31 cellular contexts compared by ENCODE assay signal in the genomic region with DNA sequence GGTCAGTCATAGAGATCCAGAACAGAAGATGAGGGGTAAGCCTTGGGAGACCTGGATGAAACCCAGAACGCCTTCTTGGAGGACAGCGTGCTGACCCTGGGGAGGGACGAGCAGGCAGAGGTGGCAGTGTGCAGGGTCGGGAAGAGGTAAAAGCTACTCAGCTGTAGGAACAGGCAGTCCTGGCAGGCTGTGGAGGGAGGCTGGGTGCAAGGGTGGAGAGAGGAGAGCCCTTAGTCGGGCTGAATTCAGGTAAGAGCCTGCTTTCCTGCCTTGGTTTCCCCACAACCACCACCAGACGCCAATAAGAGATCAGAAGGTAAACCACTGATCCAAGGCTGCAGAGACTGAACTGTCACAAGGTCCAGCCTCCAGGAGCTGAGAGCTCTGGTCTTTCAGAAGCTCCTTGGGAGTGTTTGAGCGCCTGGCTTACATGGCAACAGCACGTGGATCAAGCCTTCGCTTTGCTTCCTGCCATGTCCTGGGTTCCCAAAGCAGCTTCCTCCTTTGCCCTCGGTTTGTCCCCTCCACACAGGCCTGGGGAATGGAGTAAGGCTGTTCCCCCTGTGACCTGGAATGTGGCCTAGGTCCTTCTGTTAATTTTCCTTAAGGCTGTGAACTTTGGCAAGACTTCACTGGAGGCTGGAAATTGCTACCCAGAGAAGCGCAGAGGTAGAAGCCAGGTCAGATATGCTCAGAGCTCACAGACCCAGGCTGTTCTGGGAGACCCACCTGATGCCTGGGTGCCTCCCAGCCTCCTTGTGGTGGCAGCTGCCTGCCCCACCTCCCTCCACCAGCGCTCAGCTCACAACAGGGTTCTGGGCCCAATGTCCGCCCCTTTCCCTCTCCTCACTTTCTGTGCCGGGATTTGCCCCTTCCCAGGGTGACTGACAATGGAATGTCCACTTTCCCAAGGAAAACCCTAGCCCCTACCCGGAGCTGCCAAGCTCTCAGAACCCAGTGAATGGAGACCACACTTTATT. TPM values are rescaled to one million over a fixed set of nuclear protein-coding genes. Genes with fewer than 3 reads are reported as not detected.
DNase-seq lines count a peak whose midpoint lies in the region; ATAC-seq, FAIRE-seq and TF ChIP-seq lines count a peak whose summit lies in the region.
"Had no signal": no experiment of that assay in that cellular context is flagged by ENCODE, and none has a peak within 500 bp of the region (broad histone marks: within the 10 kb centered on the region; RNA-seq: fewer than 3 reads in every experiment).

No MANE protein-coding gene starts in this region.

- in situ Hi-C loops in Panc1 (cut with HindIII; ENCODE audit: low pct_unique_long_range_greater_than_20kb, low sequenced_read_pairs) = no loop called here

- 72 to 83% (median 80%) methylated on average over 13 to 15 of the region's 15 CpGs for WGBS in spleen, 5 donors

- FAIRE-seq in endothelial cell of umbilical vein (lab: Jason Lieb, UNC) = no peak
- FAIRE-seq: GM12891, keratinocyte had no signal

- H2AFZ ChIP-seq in endothelial cell of umbilical vein (ENCODE audit: low read depth, low read length) = no peak overlapping the region

- H3K79me2 ChIP-seq in endothelial cell of umbilical vein (ENCODE audit: control insufficient read depth, insufficient read depth, low read length) = no peaks in the 10 kb centered on the region

- H3K36me3 ChIP-seq in HEK293 (ENCODE audit: control insufficient read depth in 2 of 2, insufficient read depth in 1 of 2, low read length in 2 of 2) (peaks cover 0 to 5% of the 10 kb centered on the region in 2 experiments; a peak in 1 of 3 replicates), Panc1 (ENCODE audit: control insufficient read depth, insufficient read depth, low read length) (peaks cover 2% of the 10 kb centered on the region; the same call in 1 of the 2 replicates), endothelial cell of umbilical vein (ENCODE audit: control insufficient read depth in 2 of 2, extremely low read depth in 1 of 2, insufficient read depth in 2 of 2, low read length in 2 of 2) (peaks cover 0 to 16% of the 10 kb centered on the region in 2 experiments), spleen (peaks cover 0 to 28% (median 12%) of the 10 kb centered on the region in 6 donors)
- H3K36me3 ChIP-seq: BLaER1 treated with 17β-estradiol and CSF1 and Interleukin-3, amounts not matched to agents 10 nM and 100 nM; vagina had no signal

- no peak for TF ChIP-seq POLR2A in endothelial cell of umbilical vein (IDR thresholded peaks at IDR 0.05; ENCODE audit: low read depth, low read length)
- no peak for TF ChIP-seq POLR2A in spleen (IDR thresholded peaks at IDR 0.05)

- no peak overlapping the region for H3K9ac ChIP-seq in endothelial cell of umbilical vein (replicated peaks; ENCODE audit: extremely low read depth, insufficient read depth, low read length)
- H3K9ac ChIP-seq: BLaER1 treated with 17β-estradiol and CSF1 and Interleukin-3, amounts not matched to agents 10 nM and 100 nM had no signal

- 0 out of 2 replicates have a peak, but pooled peaks cover 2% of the 10 kb centered on the region for H3K4me1 ChIP-seq in HEK293 (ENCODE audit: control insufficient read depth, insufficient read depth, low read length)
- peaks cover 36% of the 10 kb centered on the region for H3K4me1 ChIP-seq in Panc1 (ENCODE audit: control insufficient read depth, insufficient read depth, low read length)
- peaks cover 10% of the 10 kb centered on the region for H3K4me1 ChIP-seq in endothelial cell of umbilical vein (ENCODE audit: control insufficient read depth, extremely low read depth, insufficient read depth, low read length)
- peaks cover 5 to 25% (median 19%) of the 10 kb centered on the region in 6 donors for H3K4me1 ChIP-seq in spleen

- BruUV-seq in Panc1 (replicated peaks; lab: Mats Ljungman, UMichigan) (no TSS peak), endothelial cell of umbilical vein (replicated peaks; lab: Mats Ljungman, UMichigan) (no TSS peak)

- intact Hi-C loops in Panc1 (cut with micrococcal nuclease; ENCODE audit: unreplicated experiment) = no loop called here
- intact Hi-C loops in endothelial cell of umbilical vein (cut with micrococcal nuclease) = no loop called here
- intact Hi-C loops in spleen (cut with DNase I; ENCODE audit: low total_unique reads) = no loop called here

- H4K20me1 ChIP-seq in endothelial cell of umbilical vein (replicated peaks; ENCODE audit: control insufficient read depth, extremely low read depth, insufficient read depth, low read length) = no peaks in the 10 kb centered on the region

- ATAC-seq in Panc1 = no peak
- ATAC-seq: effector memory CD8-positive, alpha-beta T cell; esophagus mucosa; stimulated activated naive CD8-positive, alpha-beta T cell treated with anti-CD3 and anti-CD28 coated beads, Interleukin-15, amount 100 ng/mL, for 72 hours had no signal

- H3K9me3 ChIP-seq in HEK293 (ENCODE audit: control insufficient read depth, insufficient read depth, low read depth, low read length) (no peaks in the 10 kb centered on the region), Panc1 (ENCODE audit: control insufficient read depth, insufficient read depth, low read depth, low read length) (no peaks in the 10 kb centered on the region), endothelial cell of umbilical vein (replicated peaks; ENCODE audit: control insufficient read depth, insufficient read depth, low read length) (no peaks in the 10 kb centered on the region), spleen (no peaks in the 10 kb centered on the region)
- H3K9me3 ChIP-seq: BLaER1 treated with 17β-estradiol and CSF1 and Interleukin-3, amounts not matched to agents 10 nM and 100 nM; left ventricle myocardium inferior; Peyer's patch; vagina had no signal

- H3K27ac ChIP-seq in HEK293 (ENCODE audit: extremely low read depth, low read depth, low read length) = no peak overlapping the region
- H3K27ac ChIP-seq in Panc1 (ENCODE audit: low read length) = peak overlapping the region; percentile 41
- H3K27ac ChIP-seq in endothelial cell of umbilical vein (ENCODE audit: insufficient read depth, low read depth, low read length) = no peak overlapping the region
- no peak overlapping the region for H3K27ac ChIP-seq in spleen
- H3K27ac ChIP-seq: BLaER1 treated with 17β-estradiol and CSF1 and Interleukin-3, amounts not matched to agents 10 nM and 100 nM; left ventricle myocardium inferior; Peyer's patch; skin epidermis; vagina had no signal

- CTCF ChIA-PET in HEK293 (lab: Yijun Ruan, JAX) = interaction anchor here (0.5 to 5.3 kb wide), 12 partner anchors 10 to 206 kb away, joined by 3 to 101 read pairs (median 5); no protein-coding TSS in a partner anchor
- CTCF ChIA-PET in Panc1 (lab: Charles Lee) = interaction anchor here (0.5 to 1.0 kb wide), 2 partner anchors 11 to 17 kb away, joined by 3 to 4 read pairs; no protein-coding TSS in a partner anchor
- CTCF ChIA-PET in endothelial cell of umbilical vein (lab: Charles Lee) = interaction anchor here (0.9 to 5.4 kb wide), 6 partner anchors 12 to 207 kb away, joined by 3 to 101 read pairs (median 24); a partner anchor contains a TSS

- no peak overlapping the region for H3K4me2 ChIP-seq in endothelial cell of umbilical vein (ENCODE audit: insufficient read depth, low read length)
- H3K4me2 ChIP-seq: BLaER1 treated with 17β-estradiol and CSF1 and Interleukin-3, amounts not matched to agents 10 nM and 100 nM had no signal

- no peak for DNase-seq in Panc1 (ENCODE audit: low read depth, low spot score)
- no peak for DNase-seq in endothelial cell of umbilical vein (ENCODE audit: low read depth, low spot score)
- DNase-seq in spleen = peak; percentile 67
- no peak for DNase-seq in NCI-H2227 treated with DMSO at 0.1 percent for 48 hours (lab: John Stamatoyannopoulos, UW)
- no peak for DNase-seq in DMS79 (lab: John Stamatoyannopoulos, UW)
- DNase-seq in retina = no peak
- DNase-seq: activated B cell treated with CpG ODN at 0.5 μM for 24 hours; activated CD4-positive, alpha-beta T cell treated with anti-CD3 and anti-CD28 coated beads, Interleukin-2, amount 50 U/mL, for 1 hour; activated effector memory CD4-positive, alpha-beta T cell treated with anti-CD3 and anti-CD28 coated beads, Interleukin-2, amount 50 U/mL, for 16 hours; activated T-cell treated with anti-CD3 and anti-CD28 coated beads, Interleukin-2, amount 50 U/mL, for 24 hours; DMS153; effector memory CD8-positive, alpha-beta T cell; Karpas-422; left ventricle myocardium inferior; midbrain; MV-4-11; naive B cell; NCI-H1436; NCI-H2081; NCI-H226; NCI-H69; occipital lobe; stimulated activated naive CD8-positive, alpha-beta T cell treated with anti-CD3 and anti-CD28 coated beads, Interleukin-15, amount 100 ng/mL, for 72 hours had no signal

- H3K27me3 ChIP-seq in Panc1 (ENCODE audit: control insufficient read depth, insufficient read depth, low read length) (no peaks in the 10 kb centered on the region), endothelial cell of umbilical vein (ENCODE audit: control insufficient read depth in 2 of 2, insufficient read depth in 2 of 2, low read length in 2 of 2) (no peaks in the 10 kb centered on the region), spleen (replicated peaks in 1 of 7) (no peaks in the 10 kb centered on the region)
- H3K27me3 ChIP-seq: BLaER1 treated with 17β-estradiol and CSF1 and Interleukin-3, amounts not matched to agents 10 nM and 100 nM; Peyer's patch; vagina had no signal

- H3K9me1 ChIP-seq in endothelial cell of umbilical vein (replicated peaks; ENCODE audit: control insufficient read depth, extremely low read depth, insufficient read depth, low read length) = no peaks in the 10 kb centered on the region

- dilution Hi-C loops in endothelial cell of umbilical vein (cut with MboI; ENCODE audit: extremely low pct_ligation_motif_present, low sequenced_read_pairs) = no loop called here

- TF ChIP-seq CTCF in HEK293 (tag by site-specific recombination; IDR thresholded peaks at IDR 0.05) (no peak), Panc1 (IDR thresholded peaks at IDR 0.05) (no peak), endothelial cell of umbilical vein (IDR thresholded peaks at IDR 0.05; ENCODE audit: extremely low read depth in 1 of 2, insufficient read depth in 1 of 2, low read depth in 1 of 2, low read length in 2 of 2) (no peak), spleen (IDR thresholded peaks at IDR 0.05 in 8 of 11, conservative IDR thresholded peaks at IDR 0.05 in 3 of 11) (no peak)

- H3K4me3 ChIP-seq in HEK293 (ENCODE audit: low read depth, low read length) (no peak overlapping the region), Panc1 (ENCODE audit: low read depth in 2 of 2, low read length in 2 of 2) (no peak overlapping the region), endothelial cell of umbilical vein (replicated peaks in 1 of 3; ENCODE audit: insufficient read depth in 1 of 3, low read depth in 1 of 3, low read length in 3 of 3) (no peak overlapping the region), spleen (no peak overlapping the region)
- H3K4me3 ChIP-seq: BLaER1 treated with 17β-estradiol and CSF1 and Interleukin-3, amounts not matched to agents 10 nM and 100 nM; left ventricle myocardium inferior; Peyer's patch; skin epidermis; vagina had no signal

- POLR2A ChIA-PET in HEK293 (lab: Yijun Ruan, JAX) (no interaction called here), Panc1 (lab: Charles Lee) (no interaction called here), endothelial cell of umbilical vein (lab: Charles Lee) (no interaction called here)

RNA-seq across cellular contexts. Expression of a gene that starts 3.9 kb away (rescaled TPM):
- total RNA-seq in Panc1 (2021; ENCODE audit: unreplicated experiment) = 46.0 TPM
- 79.3 TPM for polyA plus RNA-seq in Panc1 (2012; ENCODE audit: insufficient read length)
- total RNA-seq in endothelial cell of umbilical vein = 17.4 and 21.3 TPM in 2 replicates
- polyA plus RNA-seq in endothelial cell of umbilical vein = 114 and 142 TPM in 2 replicates
- 55.0 and 58.8 TPM in 2 replicates for polyA plus RNA-seq in endothelial cell of umbilical vein (2011; cell fraction: cytosol; rRNA removed)
- 35.9 and 46.0 TPM in 2 replicates for polyA plus RNA-seq in endothelial cell of umbilical vein (2011; cell fraction: nucleus; rRNA removed)
- 18.9 and 24.0 TPM in 2 replicates for polyA plus RNA-seq in endothelial cell of umbilical vein (2012)
- polyA minus RNA-seq in endothelial cell of umbilical vein = 45.9 and 79.9 TPM in 2 replicates
- 43.0 TPM for polyA minus RNA-seq in endothelial cell of umbilical vein (2011; cell fraction: cytosol; rRNA and poly(A)+ RNA removed)
- polyA minus RNA-seq in endothelial cell of umbilical vein (2011; cell fraction: nucleus; rRNA and poly(A)+ RNA removed) = 26.8 and 33.9 TPM in 2 replicates
- total RNA-seq in spleen = 10 to 100 TPM; 22.9 to 41.5 (median 26.1) TPM
- polyA plus RNA-seq in spleen = 10 to 100 TPM in 1 of 3 donors, 1 to 10 TPM in 2; 8.7 to 16.9 (median 9.5) TPM

RNA-seq across cellular contexts. Expression of a gene that starts 35.4 kb away (rescaled TPM):
- total RNA-seq in Panc1 (2021; ENCODE audit: unreplicated experiment) (439 TPM), endothelial cell of umbilical vein (93.8 and 112 TPM in 2 replicates), spleen (10 to 100 TPM; 22.7 to 52.3 (median 41.1) TPM)
- polyA plus RNA-seq in Panc1 (2012; ENCODE audit: insufficient read length) = 291 TPM
- polyA plus RNA-seq in endothelial cell of umbilical vein (92.7 and 129 TPM in 2 replicates), spleen (10 to 100 TPM in 1 of 3 donors, 1 to 10 TPM in 2; 5.5 to 16.6 (median 8.1) TPM)
- 83.9 and 91.8 TPM in 2 replicates for polyA plus RNA-seq in endothelial cell of umbilical vein (2011; cell fraction: cytosol; rRNA removed)
- polyA plus RNA-seq in endothelial cell of umbilical vein (2011; cell fraction: nucleus; rRNA removed) = 131 and 165 TPM in 2 replicates
- 77.6 and 100.0 TPM in 2 replicates for polyA plus RNA-seq in endothelial cell of umbilical vein (2012)
- polyA minus RNA-seq in endothelial cell of umbilical vein = 107 and 162 TPM in 2 replicates
- polyA minus RNA-seq in endothelial cell of umbilical vein (2011; cell fraction: cytosol; rRNA and poly(A)+ RNA removed) = 66.8 TPM
- 70.1 and 85.5 TPM in 2 replicates for polyA minus RNA-seq in endothelial cell of umbilical vein (2011; cell fraction: nucleus; rRNA and poly(A)+ RNA removed)

RNA-seq across cellular contexts. Expression of a gene that starts 38.7 kb away (rescaled TPM):
- 6.9 TPM for total RNA-seq in Panc1 (2021; ENCODE audit: unreplicated experiment)
- 8.6 TPM for polyA plus RNA-seq in Panc1 (2012; ENCODE audit: insufficient read length)
- 15.6 and 16.1 TPM in 2 replicates for total RNA-seq in endothelial cell of umbilical vein
- 6.8 and 9.6 TPM in 2 replicates for polyA plus RNA-seq in endothelial cell of umbilical vein
- polyA plus RNA-seq in endothelial cell of umbilical vein (2011; cell fraction: cytosol; rRNA removed) = 3.5 and 5.3 TPM in 2 replicates
- polyA plus RNA-seq in endothelial cell of umbilical vein (2011; cell fraction: nucleus; rRNA removed) = 18.2 and 24.4 TPM in 2 replicates
- 6.7 and 12.8 TPM in 2 replicates for polyA plus RNA-seq in endothelial cell of umbilical vein (2012)
- 5.2 and 7.0 TPM in 2 replicates for polyA minus RNA-seq in endothelial cell of umbilical vein
- not detected for polyA minus RNA-seq in endothelial cell of umbilical vein (2011; cell fraction: cytosol; rRNA and poly(A)+ RNA removed)
- 5.3 and 9.3 TPM in 2 replicates for polyA minus RNA-seq in endothelial cell of umbilical vein (2011; cell fraction: nucleus; rRNA and poly(A)+ RNA removed)
- total RNA-seq in spleen = 1 to 10 TPM; 1.2 to 7.5 (median 4.1) TPM
- 1 to 10 TPM; 1.1 to 1.9 (median 1.1) TPM for polyA plus RNA-seq in spleen
- polyA plus RNA-seq: keratinocyte had no signal

RNA-seq across cellular contexts. Expression of a gene that starts 59.2 kb away (rescaled TPM):
- 114 TPM for total RNA-seq in Panc1 (2021; ENCODE audit: unreplicated experiment)
- 149 TPM for polyA plus RNA-seq in Panc1 (2012; ENCODE audit: insufficient read length)
- total RNA-seq in endothelial cell of umbilical vein = 58.3 and 60.2 TPM in 2 replicates
- 17.7 and 20.1 TPM in 2 replicates for polyA plus RNA-seq in endothelial cell of umbilical vein
- 16.0 and 16.9 TPM in 2 replicates for polyA plus RNA-seq in endothelial cell of umbilical vein (2011; cell fraction: cytosol; rRNA removed)
- polyA plus RNA-seq in endothelial cell of umbilical vein (2011; cell fraction: nucleus; rRNA removed) = 34.5 and 47.2 TPM in 2 replicates
- polyA plus RNA-seq in endothelial cell of umbilical vein (2012) = 29.3 and 35.0 TPM in 2 replicates
- 19.7 and 28.9 TPM in 2 replicates for polyA minus RNA-seq in endothelial cell of umbilical vein
- 23.5 TPM for polyA minus RNA-seq in endothelial cell of umbilical vein (2011; cell fraction: cytosol; rRNA and poly(A)+ RNA removed)
- polyA minus RNA-seq in endothelial cell of umbilical vein (2011; cell fraction: nucleus; rRNA and poly(A)+ RNA removed) = 7.6 and 14.2 TPM in 2 replicates
- total RNA-seq in spleen = 100 to 1,000 TPM in 4 of 7 donors, 10 to 100 TPM in 3; 54.1 to 136 (median 112) TPM
- polyA plus RNA-seq in spleen = 100 to 1,000 TPM in 1 of 3 donors, 10 to 100 TPM in 2; 30.0 to 105 (median 40.9) TPM
